ENCODE assay signal across 1 cellular context in genomic region chr16:75821117-75821516, GRCh38.
TF ChIP-seq lines count a peak whose summit lies in the region.

No MANE protein-coding gene starts in this region.

TF ChIP-seq in A549, 52 proteins besides CTCF, POLR2A, EP300 and RAD21 (continued from another document):
- TF ChIP-seq, protein P1, sequence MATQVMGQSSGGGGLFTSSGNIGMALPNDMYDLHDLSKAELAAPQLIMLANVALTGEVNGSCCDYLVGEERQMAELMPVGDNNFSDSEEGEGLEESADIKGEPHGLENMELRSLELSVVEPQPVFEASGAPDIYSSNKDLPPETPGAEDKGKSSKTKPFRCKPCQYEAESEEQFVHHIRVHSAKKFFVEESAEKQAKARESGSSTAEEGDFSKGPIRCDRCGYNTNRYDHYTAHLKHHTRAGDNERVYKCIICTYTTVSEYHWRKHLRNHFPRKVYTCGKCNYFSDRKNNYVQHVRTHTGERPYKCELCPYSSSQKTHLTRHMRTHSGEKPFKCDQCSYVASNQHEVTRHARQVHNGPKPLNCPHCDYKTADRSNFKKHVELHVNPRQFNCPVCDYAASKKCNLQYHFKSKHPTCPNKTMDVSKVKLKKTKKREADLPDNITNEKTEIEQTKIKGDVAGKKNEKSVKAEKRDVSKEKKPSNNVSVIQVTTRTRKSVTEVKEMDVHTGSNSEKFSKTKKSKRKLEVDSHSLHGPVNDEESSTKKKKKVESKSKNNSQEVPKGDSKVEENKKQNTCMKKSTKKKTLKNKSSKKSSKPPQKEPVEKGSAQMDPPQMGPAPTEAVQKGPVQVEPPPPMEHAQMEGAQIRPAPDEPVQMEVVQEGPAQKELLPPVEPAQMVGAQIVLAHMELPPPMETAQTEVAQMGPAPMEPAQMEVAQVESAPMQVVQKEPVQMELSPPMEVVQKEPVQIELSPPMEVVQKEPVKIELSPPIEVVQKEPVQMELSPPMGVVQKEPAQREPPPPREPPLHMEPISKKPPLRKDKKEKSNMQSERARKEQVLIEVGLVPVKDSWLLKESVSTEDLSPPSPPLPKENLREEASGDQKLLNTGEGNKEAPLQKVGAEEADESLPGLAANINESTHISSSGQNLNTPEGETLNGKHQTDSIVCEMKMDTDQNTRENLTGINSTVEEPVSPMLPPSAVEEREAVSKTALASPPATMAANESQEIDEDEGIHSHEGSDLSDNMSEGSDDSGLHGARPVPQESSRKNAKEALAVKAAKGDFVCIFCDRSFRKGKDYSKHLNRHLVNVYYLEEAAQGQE (IDR thresholded peaks at IDR 0.05): no peak
- TF ChIP-seq, protein P2, sequence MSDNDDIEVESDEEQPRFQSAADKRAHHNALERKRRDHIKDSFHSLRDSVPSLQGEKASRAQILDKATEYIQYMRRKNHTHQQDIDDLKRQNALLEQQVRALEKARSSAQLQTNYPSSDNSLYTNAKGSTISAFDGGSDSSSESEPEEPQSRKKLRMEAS (IDR thresholded peaks at IDR 0.05): no peak
- TF ChIP-seq MAZ (IDR thresholded peaks at IDR 0.05; ENCODE audit: borderline replicate concordance, low read depth, low read length): no peak
- TF ChIP-seq, protein P3, sequence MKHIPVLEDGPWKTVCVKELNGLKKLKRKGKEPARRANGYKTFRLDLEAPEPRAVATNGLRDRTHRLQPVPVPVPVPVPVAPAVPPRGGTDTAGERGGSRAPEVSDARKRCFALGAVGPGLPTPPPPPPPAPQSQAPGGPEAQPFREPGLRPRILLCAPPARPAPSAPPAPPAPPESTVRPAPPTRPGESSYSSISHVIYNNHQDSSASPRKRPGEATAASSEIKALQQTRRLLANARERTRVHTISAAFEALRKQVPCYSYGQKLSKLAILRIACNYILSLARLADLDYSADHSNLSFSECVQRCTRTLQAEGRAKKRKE (CRISPR knock-in tag; IDR thresholded peaks at IDR 0.05; ENCODE audit: low read depth): no peak
- no peak for TF ChIP-seq NPAS2 (CRISPR knock-in tag; IDR thresholded peaks at IDR 0.05; ENCODE audit: borderline replicate concordance)
- no peak for TF ChIP-seq CBX8 (IDR thresholded peaks at IDR 0.05)
- TF ChIP-seq HEYL (CRISPR knock-in tag; IDR thresholded peaks at IDR 0.05): no peak
- no peak for TF ChIP-seq MYC (IDR thresholded peaks at IDR 0.05; ENCODE audit: borderline replicate concordance, low read length)
TF ChIP-seq in A549: peak in this region for 0.
